In the genomic region with DNA sequence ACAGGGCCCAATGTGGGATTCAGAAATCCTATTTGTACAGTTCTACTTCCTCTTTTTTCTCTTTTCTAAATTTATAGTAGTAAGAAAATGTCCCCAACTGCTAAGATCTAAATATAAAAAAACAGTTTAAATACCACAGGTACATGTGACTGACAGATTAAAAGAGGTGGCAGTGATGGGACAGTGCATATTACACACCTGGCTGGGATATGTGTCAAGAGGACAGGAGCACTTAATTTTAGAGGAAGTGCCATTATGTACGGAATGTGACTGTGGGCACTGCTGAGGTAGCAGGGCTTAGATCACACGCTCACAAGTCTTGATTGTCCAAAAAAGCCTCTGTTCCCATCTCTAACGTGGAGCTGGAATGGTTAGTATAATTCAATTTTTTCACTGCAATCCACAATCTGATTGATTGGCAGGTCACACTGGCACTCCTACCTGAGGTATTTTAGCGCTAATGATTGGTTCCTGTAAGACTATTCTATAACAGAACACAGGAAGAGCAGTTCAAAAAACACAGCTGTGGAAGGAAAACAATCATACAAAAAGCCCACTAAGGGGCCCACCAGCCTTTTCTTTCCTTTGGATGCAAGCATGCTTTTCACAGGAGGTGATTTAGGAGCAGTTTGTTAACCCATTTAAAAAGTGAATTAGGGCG, we compare ENCODE assay signal across 19 cellular contexts. TPM values are rescaled to one million over a fixed set of nuclear protein-coding genes. Genes with fewer than 3 reads are reported as not detected.
DNase-seq lines count a peak whose midpoint lies in the region; ATAC-seq, FAIRE-seq and TF ChIP-seq lines count a peak whose summit lies in the region.
"Had no signal": no experiment of that assay in that cellular context is flagged by ENCODE, and none has a peak within 500 bp of the region (broad histone marks: within the 10 kb centered on the region; RNA-seq: fewer than 3 reads in every experiment).

No MANE protein-coding gene starts in this region.

- WGBS in endodermal cell (ENCODE audit: insufficient coverage in 1 of 2, insufficient read length in 1 of 2), 2 experiments, result 74 to 78% methylated on average over 4 to 5 of the region's 5 CpGs
- WGBS in pancreas, 2 donors, result 79 to 81% methylated on average over 5 of the region's 5 CpGs

- intact Hi-C loops in gastrocnemius medialis (cut with DNase I; ENCODE audit: low total_unique reads) (no loop called here), vagina (cut with DNase I) (no loop called here), pancreas (cut with DNase I) (loop anchor here in 1 of 3 donors (10.0 kb wide), 1 partner anchor 142 kb away; no protein-coding TSS in a partner anchor)

- no peaks in the 10 kb centered on the region for H3K9me3 Mint-ChIP-seq in endodermal cell
- H3K9me3 Mint-ChIP-seq: activated CD4-positive, alpha-beta memory T cell treated with anti-CD3 and anti-CD28 coated beads, Interleukin-2, amount 10 ng/mL, durations not matched to agents 7 days and 5 days; natural killer cell treated with Interleukin-12 subunit alpha and Interleukin-12 subunit beta and Interleukin-15 and Interleukin-18, amount 100 ng/mL, for 72 hours; T-helper 2 cell treated with Interferon-gamma antibody and Interleukin-4, amounts not matched to agents 5 μg/mL and 100 μg/mL, for 36 hours had no signal

- DNase-seq in NCI-H748 (lab: John Stamatoyannopoulos, UW; ENCODE audit: unreplicated experiment), result peak; percentile 0
- DNase-seq in NCI-H748 treated with DMSO at 0.1 percent for 48 hours (lab: John Stamatoyannopoulos, UW), result no peak
- peak; percentile 14 to 75 for DNase-seq in NOMO-1 (lab: John Stamatoyannopoulos, UW; ENCODE audit: unreplicated experiment in 2 of 2)
- no peak for DNase-seq in endodermal cell
- no peak for DNase-seq in gastrocnemius medialis
- no peak for DNase-seq in vagina (ENCODE audit: extremely low spot score in 2 of 2)
- no peak for DNase-seq in pancreas
- no peak for DNase-seq in ureter (ENCODE audit: low spot score)
- DNase-seq: 8988T; activated CD4-positive, alpha-beta memory T cell treated with anti-CD3 and anti-CD28 coated beads, Interleukin-2, amount 10 ng/mL, durations not matched to agents 7 days and 5 days; brain microvascular endothelial cell; NCI-H2107; PC-3 had no signal

- no peak overlapping the region for H3K9ac ChIP-seq in endodermal cell (ENCODE audit: extremely low read depth, low read length, poor library complexity, severe bottlenecking)

- no peaks in the 10 kb centered on the region for H3K9me3 ChIP-seq in endodermal cell (ENCODE audit: control insufficient read depth, low read length)
- no peaks in the 10 kb centered on the region for H3K9me3 ChIP-seq in gastrocnemius medialis
- H3K9me3 ChIP-seq in vagina, result no peaks in the 10 kb centered on the region
- H3K9me3 ChIP-seq in pancreas, result no peaks in the 10 kb centered on the region

- no peak overlapping the region for H3K4me3 Mint-ChIP-seq in endodermal cell
- H3K4me3 Mint-ChIP-seq: activated CD4-positive, alpha-beta memory T cell treated with anti-CD3 and anti-CD28 coated beads, Interleukin-2, amount 10 ng/mL, durations not matched to agents 7 days and 5 days; natural killer cell treated with Interleukin-12 subunit alpha and Interleukin-12 subunit beta and Interleukin-15 and Interleukin-18, amount 100 ng/mL, for 72 hours; T-helper 2 cell treated with Interferon-gamma antibody and Interleukin-4, amounts not matched to agents 5 μg/mL and 100 μg/mL, for 36 hours had no signal

- H3K36me3 Mint-ChIP-seq in endodermal cell (ENCODE audit: low read depth), result peaks cover 18% of the 10 kb centered on the region
- H3K36me3 Mint-ChIP-seq: natural killer cell treated with Interleukin-12 subunit alpha and Interleukin-12 subunit beta and Interleukin-15 and Interleukin-18, amount 100 ng/mL, for 72 hours had no signal

- in situ Hi-C loops in gastrocnemius medialis (cut with MboI; ENCODE audit: low sequenced_read_pairs in 4 of 4), result loop anchor here in 2 of 4 donors (25.0 kb wide), 1 partner anchor 160 kb away; no protein-coding TSS in a partner anchor

- TF ChIP-seq CTCF in endodermal cell (conservative IDR thresholded peaks at IDR 0.05) (no peak), gastrocnemius medialis (IDR thresholded peaks at IDR 0.05 in 4 of 5, conservative IDR thresholded peaks at IDR 0.05 in 1 of 5) (no peak), vagina (IDR thresholded peaks at IDR 0.05) (no peak), pancreas (IDR thresholded peaks at IDR 0.05) (no peak)

- H3K4me1 ChIP-seq in endodermal cell (ENCODE audit: control insufficient read depth, insufficient read depth, low read length) (no peaks in the 10 kb centered on the region), gastrocnemius medialis (peaks cover 18 to 22% of the 10 kb centered on the region in 2 donors), vagina (peaks cover 11% of the 10 kb centered on the region), pancreas (peaks cover 4 to 6% (median 4%) of the 10 kb centered on the region in 3 donors)

- no peak for FAIRE-seq in pancreas (lab: Jason Lieb, UNC)

- H3K27ac ChIP-seq in endodermal cell (ENCODE audit: low read depth, low read length) (no peak overlapping the region), gastrocnemius medialis (peak overlapping the region; percentile 47 to 71 (median 64)), vagina (no peak overlapping the region), pancreas (no peak overlapping the region)
- H3K27ac ChIP-seq: brain microvascular endothelial cell had no signal

- H3K36me3 ChIP-seq in endodermal cell (ENCODE audit: control insufficient read depth, insufficient read depth, low read length), result peaks cover 69% of the 10 kb centered on the region
- peaks cover 0 to 7% of the 10 kb centered on the region in 2 donors for H3K36me3 ChIP-seq in gastrocnemius medialis
- peaks cover 0 to 9% of the 10 kb centered on the region in 2 donors for H3K36me3 ChIP-seq in vagina
- H3K36me3 ChIP-seq in pancreas, result no peaks in the 10 kb centered on the region

- H3K27me3 ChIP-seq in endodermal cell (ENCODE audit: control insufficient read depth, insufficient read depth, low read length, poor library complexity, severe bottlenecking), result no peaks in the 10 kb centered on the region
- no peaks in the 10 kb centered on the region for H3K27me3 ChIP-seq in gastrocnemius medialis
- no peaks in the 10 kb centered on the region for H3K27me3 ChIP-seq in vagina
- no peaks in the 10 kb centered on the region for H3K27me3 ChIP-seq in pancreas
- H3K27me3 ChIP-seq: brain microvascular endothelial cell had no signal

- H3K27me3 Mint-ChIP-seq in endodermal cell (ENCODE audit: insufficient read depth), result no peaks in the 10 kb centered on the region
- H3K27me3 Mint-ChIP-seq: activated CD4-positive, alpha-beta memory T cell treated with anti-CD3 and anti-CD28 coated beads, Interleukin-2, amount 10 ng/mL, durations not matched to agents 7 days and 5 days; natural killer cell treated with Interleukin-12 subunit alpha and Interleukin-12 subunit beta and Interleukin-15 and Interleukin-18, amount 100 ng/mL, for 72 hours had no signal

- peak overlapping the region; percentile 21 for H3K27ac Mint-ChIP-seq in endodermal cell
- H3K27ac Mint-ChIP-seq: activated CD4-positive, alpha-beta memory T cell treated with anti-CD3 and anti-CD28 coated beads, Interleukin-2, amount 10 ng/mL, durations not matched to agents 7 days and 5 days; natural killer cell treated with Interleukin-12 subunit alpha and Interleukin-12 subunit beta and Interleukin-15 and Interleukin-18, amount 100 ng/mL, for 72 hours; T-helper 2 cell treated with Interferon-gamma antibody and Interleukin-4, amounts not matched to agents 5 μg/mL and 100 μg/mL, for 36 hours had no signal

- TF ChIP-seq POLR2A in gastrocnemius medialis (IDR thresholded peaks at IDR 0.05) (no peak), vagina (IDR thresholded peaks at IDR 0.05) (no peak)

- H3K4me1 Mint-ChIP-seq in endodermal cell, result peaks cover 35% of the 10 kb centered on the region

- no peak overlapping the region for H3K4me3 ChIP-seq in endodermal cell (ENCODE audit: low read length)
- H3K4me3 ChIP-seq in gastrocnemius medialis, result no peak overlapping the region
- H3K4me3 ChIP-seq in vagina, result no peak overlapping the region
- H3K4me3 ChIP-seq in pancreas, result no peak overlapping the region
- H3K4me3 ChIP-seq: skin epidermis had no signal

- peak; percentile 42 to 51 for ATAC-seq in gastrocnemius medialis
- ATAC-seq in pancreas, result no peak
- ATAC-seq: natural killer cell treated with Interleukin-12 subunit alpha and Interleukin-12 subunit beta and Interleukin-15 and Interleukin-18, amount 100 ng/mL, for 72 hours; PC-3 had no signal

RNA-seq across cellular contexts. Expression of a gene that starts 34.6 kb away (rescaled TPM):
- total RNA-seq in endodermal cell (not detected), gastrocnemius medialis (under 1 TPM in 1 of 4 donors, not detected in 3; 0.29 TPM), vagina (not detected), pancreas (not detected), ureter (not detected)
- polyA plus RNA-seq in endodermal cell (2013, experiment 1 of 2), result not detected
- polyA plus RNA-seq in endodermal cell (2013, experiment 2 of 2), result not detected
- polyA plus RNA-seq in pancreas, result under 1 TPM in 1 of 2 donors, not detected in 1; 0.07 TPM
- total RNA-seq: activated CD4-positive, alpha-beta memory T cell treated with anti-CD3 and anti-CD28 coated beads, Interleukin-2, amount 10 ng/mL, durations not matched to agents 7 days and 5 days; glomerular endothelial cell; kidney epithelial cell; natural killer cell treated with Interleukin-12 subunit alpha and Interleukin-12 subunit beta and Interleukin-15 and Interleukin-18, amount 100 ng/mL, for 72 hours; PC-3; temporal lobe had no signal

Comparison
In these comparisons a context has a peak if more than half of its experiments do, and no peak if none do; other contexts are left out.
1. DNase-seq: peak in NCI-H748 (single experiment) and NOMO-1 (2 of 2); none in NCI-H748 treated with DMSO at 0.1 percent for 48 hours (single experiment), endodermal cell (single experiment), gastrocnemius medialis (0 of 2), vagina (0 of 2), pancreas (0 of 6) and ureter (single experiment).
2. H3K27ac ChIP-seq: peak in gastrocnemius medialis (4 of 4); none in endodermal cell (single experiment), vagina (single experiment) and pancreas (0 of 4).
3. ATAC-seq: peak in gastrocnemius medialis (2 of 2); none in pancreas (0 of 4).